12 cellular contexts compared by ENCODE assay signal in genomic region chr12:105278043-105278697, GRCh38. TPM values are rescaled to one million over a fixed set of nuclear protein-coding genes. Genes with fewer than 3 reads are reported as not detected.
A peak's percentile ranks its signal among the peaks of the same experiment; 100 is the strongest.
DNase-seq lines count a peak whose midpoint lies in the region; ATAC-seq, FAIRE-seq and TF ChIP-seq lines count a peak whose summit lies in the region.
"Had no signal": no experiment of that assay in that cellular context is flagged by ENCODE, and none has a peak within 500 bp of the region (broad histone marks: within the 10 kb centered on the region; RNA-seq: fewer than 3 reads in every experiment).

No MANE protein-coding gene starts in this region.

- H3K27ac ChIP-seq in pancreas, result no peak overlapping the region

- no peaks in the 10 kb centered on the region for H3K27me3 ChIP-seq in pancreas

- CTCF ChIA-PET in activated CD8-positive, alpha-beta T cell treated with anti-CD3 and anti-CD28 coated beads, Interleukin-2, amount 10 ng/mL, durations not matched to agents 7 days and 5 days (lab: Charles Lee), result no interaction called here

- H3K4me1 ChIP-seq in pancreas, result peaks cover 11 to 20% (median 14%) of the 10 kb centered on the region in 3 donors

- no peaks in the 10 kb centered on the region for H3K36me3 ChIP-seq in pancreas

- ATAC-seq in pancreas (peak in 3 of 4 donors; percentile 57 to 74 (median 63)), HG03039 (IDR thresholded peaks at IDR 0.05; ENCODE audit: unreplicated experiment) (no peak), HG02798 (IDR thresholded peaks at IDR 0.05; ENCODE audit: poor library complexity, unreplicated experiment) (no peak)
- no peak for ATAC-seq in activated CD8-positive, alpha-beta T cell treated with anti-CD3 and anti-CD28 coated beads, Interleukin-2, amount 10 ng/mL, durations not matched to agents 7 days and 5 days

- DNase-seq in EH (ENCODE audit: low read depth) (peak; percentile 56), NCI-H69 (lab: John Stamatoyannopoulos, UW) (peak; percentile 21), endothelial cell (ENCODE audit: low spot score) (no peak), pancreas (no peak)
- DNase-seq in activated CD8-positive, alpha-beta T cell treated with anti-CD3 and anti-CD28 coated beads, Interleukin-2, amount 10 ng/mL, durations not matched to agents 7 days and 5 days, result no peak
- DNase-seq in stimulated activated CD4-positive, alpha-beta T cell treated with anti-CD3 and anti-CD28 coated beads, Interleukin-2, amount 100 ng/mL, for 48 hours, result no peak
- DNase-seq: effector CD4-positive, alpha-beta T cell; NCI-H526 treated with DMSO at 0.1 percent for 48 hours; right cardiac atrium had no signal

- intact Hi-C loops in pancreas (cut with DNase I), result no loop called here

- H3K36me3 Mint-ChIP-seq in endothelial cell (ENCODE audit: low read depth, unreplicated experiment), result no peaks in the 10 kb centered on the region
- H3K36me3 Mint-ChIP-seq in activated CD8-positive, alpha-beta T cell treated with anti-CD3 and anti-CD28 coated beads, Interleukin-2, amount 10 ng/mL, durations not matched to agents 7 days and 5 days (ENCODE audit: low read depth), result no peaks in the 10 kb centered on the region

- H3K4me3 Mint-ChIP-seq in endothelial cell (ENCODE audit: unreplicated experiment), result no peak overlapping the region
- no peak overlapping the region for H3K4me3 Mint-ChIP-seq in activated CD8-positive, alpha-beta T cell treated with anti-CD3 and anti-CD28 coated beads, Interleukin-2, amount 10 ng/mL, durations not matched to agents 7 days and 5 days
- H3K4me3 Mint-ChIP-seq: activated T-helper 1 cell treated with anti-CD3 and anti-CD28 coated beads, Interleukin-12 subunit alpha, Interleukin-12 subunit beta, Interleukin-2, Interleukin-4 antibody, amounts not matched to agents 30 ng/mL and 10 ng/mL and 1 ng/mL, durations not matched to agents 14 hours and 24 hours and 36 hours had no signal

- FAIRE-seq in pancreas (lab: Jason Lieb, UNC), result no peak

- TF ChIP-seq CTCF in endothelial cell (IDR thresholded peaks at IDR 0.05; ENCODE audit: unreplicated experiment) (peak; percentile 30), pancreas (IDR thresholded peaks at IDR 0.05) (peak in 1 of 4 donors; percentile 6)

- POLR2A ChIA-PET in activated CD8-positive, alpha-beta T cell treated with anti-CD3 and anti-CD28 coated beads, Interleukin-2, amount 10 ng/mL, durations not matched to agents 7 days and 5 days (lab: Charles Lee), result no interaction called here

- no peaks in the 10 kb centered on the region for H3K9me3 ChIP-seq in pancreas

- H3K27me3 Mint-ChIP-seq in endothelial cell (ENCODE audit: unreplicated experiment), result peaks cover 6% of the 10 kb centered on the region
- H3K27me3 Mint-ChIP-seq in activated CD8-positive, alpha-beta T cell treated with anti-CD3 and anti-CD28 coated beads, Interleukin-2, amount 10 ng/mL, durations not matched to agents 7 days and 5 days (ENCODE audit: low read depth), result peaks cover 7% of the 10 kb centered on the region

- no peaks in the 10 kb centered on the region for H3K9me3 Mint-ChIP-seq in endothelial cell (ENCODE audit: unreplicated experiment)
- no peaks in the 10 kb centered on the region for H3K9me3 Mint-ChIP-seq in activated CD8-positive, alpha-beta T cell treated with anti-CD3 and anti-CD28 coated beads, Interleukin-2, amount 10 ng/mL, durations not matched to agents 7 days and 5 days (ENCODE audit: insufficient read depth)
- H3K9me3 Mint-ChIP-seq: activated T-helper 1 cell treated with anti-CD3 and anti-CD28 coated beads, Interleukin-12 subunit alpha, Interleukin-12 subunit beta, Interleukin-2, Interleukin-4 antibody, amounts not matched to agents 30 ng/mL and 10 ng/mL and 1 ng/mL, durations not matched to agents 14 hours and 24 hours and 36 hours had no signal

- H3K4me3 ChIP-seq in pancreas, result no peak overlapping the region

- no peak overlapping the region for H3K27ac Mint-ChIP-seq in endothelial cell (ENCODE audit: unreplicated experiment)
- H3K27ac Mint-ChIP-seq in activated CD8-positive, alpha-beta T cell treated with anti-CD3 and anti-CD28 coated beads, Interleukin-2, amount 10 ng/mL, durations not matched to agents 7 days and 5 days, result no peak overlapping the region
- H3K27ac Mint-ChIP-seq: activated T-helper 1 cell treated with anti-CD3 and anti-CD28 coated beads, Interleukin-12 subunit alpha, Interleukin-12 subunit beta, Interleukin-2, Interleukin-4 antibody, amounts not matched to agents 30 ng/mL and 10 ng/mL and 1 ng/mL, durations not matched to agents 14 hours and 24 hours and 36 hours had no signal

- peaks cover 9% of the 10 kb centered on the region for H3K4me1 Mint-ChIP-seq in endothelial cell (ENCODE audit: unreplicated experiment)
- peaks cover 10% of the 10 kb centered on the region for H3K4me1 Mint-ChIP-seq in activated CD8-positive, alpha-beta T cell treated with anti-CD3 and anti-CD28 coated beads, Interleukin-2, amount 10 ng/mL, durations not matched to agents 7 days and 5 days (ENCODE audit: low read depth)

- 12 to 21% methylated on average over 4 of the region's 4 CpGs for WGBS in pancreas, 2 donors

RNA-seq across cellular contexts. Expression of gene APPL2, which starts 42.2 kb away (rescaled TPM):
- total RNA-seq in endothelial cell (ENCODE audit: unreplicated experiment) (44.7 TPM), pancreas (10 to 100 TPM; 14.6 to 26.9 (median 19.0) TPM)
- 10 to 100 TPM in 1 of 2 donors, 1 to 10 TPM in 1; 9.7 to 33.4 TPM for polyA plus RNA-seq in pancreas
- total RNA-seq in activated CD8-positive, alpha-beta T cell treated with anti-CD3 and anti-CD28 coated beads, Interleukin-2, amount 10 ng/mL, durations not matched to agents 7 days and 5 days, result 10 to 100 TPM; 19.0 to 20.4 TPM

RNA-seq across cellular contexts. Expression of gene C12orf75, which starts 52.3 kb away (rescaled TPM):
- total RNA-seq in endothelial cell (ENCODE audit: unreplicated experiment) (24.0 TPM), pancreas (10 to 100 TPM; 20.2 to 68.1 (median 37.4) TPM)
- 100 to 1,000 TPM in 1 of 2 donors, 10 to 100 TPM in 1; 48.5 to 104 TPM for polyA plus RNA-seq in pancreas
- total RNA-seq in activated CD8-positive, alpha-beta T cell treated with anti-CD3 and anti-CD28 coated beads, Interleukin-2, amount 10 ng/mL, durations not matched to agents 7 days and 5 days, result 100 to 1,000 TPM; 301 to 311 TPM

Comparison
In these comparisons a context has a peak if more than half of its experiments do, and no peak if none do; other contexts are left out.
1. DNase-seq: peak in EH (single experiment) and NCI-H69 (single experiment); none in endothelial cell (single experiment), pancreas (0 of 6), activated CD8-positive, alpha-beta T cell treated with anti-CD3 and anti-CD28 coated beads, Interleukin-2, amount 10 ng/mL, durations not matched to agents 7 days and 5 days (single experiment) and stimulated activated CD4-positive, alpha-beta T cell treated with anti-CD3 and anti-CD28 coated beads, Interleukin-2, amount 100 ng/mL, for 48 hours (0 of 2).
2. ATAC-seq: peak in pancreas (3 of 4); none in HG03039 (single experiment), activated CD8-positive, alpha-beta T cell treated with anti-CD3 and anti-CD28 coated beads, Interleukin-2, amount 10 ng/mL, durations not matched to agents 7 days and 5 days (single experiment) and HG02798 (single experiment).
3. RNA of gene C12orf75, which starts 52.3 kb away (total RNA-seq): 301 to 311 TPM in activated CD8-positive, alpha-beta T cell treated with anti-CD3 and anti-CD28 coated beads, Interleukin-2, amount 10 ng/mL, durations not matched to agents 7 days and 5 days; 20.2 to 68.1 TPM in pancreas and 24.0 TPM in endothelial cell (single experiment); every median in the first group is over 4 times any median in the second.